18 cellular contexts compared by ENCODE assay signal in the genomic region with DNA sequence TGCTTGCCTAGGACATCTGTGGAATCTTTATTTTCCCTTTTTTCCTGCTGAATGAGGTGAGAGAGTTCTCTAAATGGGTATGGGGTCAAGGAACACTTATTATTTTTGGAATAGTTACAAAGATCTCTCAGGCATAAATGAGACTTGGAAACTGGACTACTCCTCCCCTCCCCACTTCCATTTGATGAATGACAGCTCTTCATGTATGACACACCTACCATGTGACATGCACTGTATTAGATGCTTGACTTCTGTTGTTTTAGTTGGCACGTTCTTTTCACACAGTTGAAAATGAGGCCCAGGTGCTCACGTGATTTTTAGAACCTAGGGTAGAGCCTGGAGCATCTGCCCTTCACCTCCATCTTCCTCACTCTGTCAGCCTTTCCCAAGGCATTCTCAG.
DNase-seq lines count a peak whose midpoint lies in the region; ATAC-seq and TF ChIP-seq lines count a peak whose summit lies in the region.
"Had no signal": no experiment of that assay in that cellular context is flagged by ENCODE, and none has a peak within 500 bp of the region (broad histone marks: within the 10 kb centered on the region; RNA-seq: fewer than 3 reads in every experiment).

No MANE protein-coding gene starts in this region.

- intact Hi-C loops in activated CD4-positive, alpha-beta T cell treated with anti-CD3 and anti-CD28 coated beads for 36 hours (cut with DNase I, micrococcal nuclease), result no loop called here
- intact Hi-C loops in uterus (cut with DNase I; ENCODE audit: low total_unique reads), result loop anchor here (10.0 kb wide), 1 partner anchor 79 kb away; no protein-coding TSS in a partner anchor

- no peak for ATAC-seq in activated CD4-positive, alpha-beta T cell treated with anti-CD3 and anti-CD28 coated beads for 36 hours
- ATAC-seq in stimulated activated naive CD8-positive, alpha-beta T cell treated with anti-CD3 and anti-CD28 coated beads, Interleukin-15, amount 100 ng/mL, for 72 hours, result peak; percentile 20
- no peak for ATAC-seq in stimulated activated naive CD8-positive, alpha-beta T cell treated with anti-CD3 and anti-CD28 coated beads, Interleukin-15, Interleukin-2, amounts not matched to agents 100 U/mL and 50 U/mL, for 24 hours
- no peak for ATAC-seq in stimulated activated naive B cell treated with anti-CD40 and anti-IgM and Interleukin-4, amounts not matched to agents 10 μg/mL and 1 μg/mL and 100 μg/mL, for 72 hours (replicated peaks)
- ATAC-seq: A549, HepG2 had no signal

- no peaks in the 10 kb centered on the region for H3K27me3 ChIP-seq in uterus

- no peaks in the 10 kb centered on the region for H3K36me3 ChIP-seq in uterus

- H3K27ac Mint-ChIP-seq in activated CD4-positive, alpha-beta T cell treated with anti-CD3 and anti-CD28 coated beads, Interleukin-2, amount 10 ng/mL, durations not matched to agents 7 days and 5 days, result peak overlapping the region; percentile 73
- no peak overlapping the region for H3K27ac Mint-ChIP-seq in activated CD4-positive, alpha-beta T cell treated with anti-CD3 and anti-CD28 coated beads for 36 hours
- H3K27ac Mint-ChIP-seq in stimulated activated naive CD8-positive, alpha-beta T cell treated with anti-CD3 and anti-CD28 coated beads, Interleukin-15, amount 100 ng/mL, for 72 hours, result no peak overlapping the region
- H3K27ac Mint-ChIP-seq in stimulated activated naive B cell treated with anti-CD40 and anti-IgM and Interleukin-4, amounts not matched to agents 10 μg/mL and 1 μg/mL and 100 μg/mL, for 72 hours, result peak overlapping the region; percentile 4
- H3K27ac Mint-ChIP-seq: H9 had no signal

- TF ChIP-seq CTCF in uterus (IDR thresholded peaks at IDR 0.05), result no peak

- CTCF ChIA-PET in activated CD4-positive, alpha-beta T cell treated with anti-CD3 and anti-CD28 coated beads, Interleukin-2, amount 10 ng/mL, durations not matched to agents 7 days and 5 days (lab: Charles Lee), result interaction anchor here (1.0 to 1.9 kb wide), 2 partner anchors 8 to 192 kb away, joined by 3 to 6 read pairs; no protein-coding TSS in a partner anchor
- CTCF ChIA-PET in activated CD4-positive, alpha-beta T cell treated with anti-CD3 and anti-CD28 coated beads for 36 hours (lab: Charles Lee), result no interaction called here

- H3K9me3 ChIP-seq in uterus, result no peaks in the 10 kb centered on the region
- H3K9me3 ChIP-seq: A549 had no signal

- peaks cover 2% of the 10 kb centered on the region for H3K9me3 Mint-ChIP-seq in activated CD4-positive, alpha-beta T cell treated with anti-CD3 and anti-CD28 coated beads, Interleukin-2, amount 10 ng/mL, durations not matched to agents 7 days and 5 days
- H3K9me3 Mint-ChIP-seq in activated CD4-positive, alpha-beta T cell treated with anti-CD3 and anti-CD28 coated beads for 36 hours (ENCODE audit: low read depth), result no peaks in the 10 kb centered on the region
- H3K9me3 Mint-ChIP-seq in stimulated activated naive CD8-positive, alpha-beta T cell treated with anti-CD3 and anti-CD28 coated beads, Interleukin-15, amount 100 ng/mL, for 72 hours, result no peaks in the 10 kb centered on the region
- H3K9me3 Mint-ChIP-seq in stimulated activated naive B cell treated with anti-CD40 and anti-IgM and Interleukin-4, amounts not matched to agents 10 μg/mL and 1 μg/mL and 100 μg/mL, for 72 hours, result no peaks in the 10 kb centered on the region
- H3K9me3 Mint-ChIP-seq: H9 had no signal

- TF ChIP-seq POLR2A in uterus (IDR thresholded peaks at IDR 0.05), result no peak

- no peaks in the 10 kb centered on the region for H3K27me3 Mint-ChIP-seq in activated CD4-positive, alpha-beta T cell treated with anti-CD3 and anti-CD28 coated beads, Interleukin-2, amount 10 ng/mL, durations not matched to agents 7 days and 5 days
- no peaks in the 10 kb centered on the region for H3K27me3 Mint-ChIP-seq in activated CD4-positive, alpha-beta T cell treated with anti-CD3 and anti-CD28 coated beads for 36 hours
- H3K27me3 Mint-ChIP-seq in stimulated activated naive CD8-positive, alpha-beta T cell treated with anti-CD3 and anti-CD28 coated beads, Interleukin-15, amount 100 ng/mL, for 72 hours, result no peaks in the 10 kb centered on the region
- no peaks in the 10 kb centered on the region for H3K27me3 Mint-ChIP-seq in stimulated activated naive B cell treated with anti-CD40 and anti-IgM and Interleukin-4, amounts not matched to agents 10 μg/mL and 1 μg/mL and 100 μg/mL, for 72 hours
- H3K27me3 Mint-ChIP-seq: CD4-positive, alpha-beta memory T cell had no signal

- POLR2A ChIA-PET in activated CD4-positive, alpha-beta T cell treated with anti-CD3 and anti-CD28 coated beads, Interleukin-2, amount 10 ng/mL, durations not matched to agents 7 days and 5 days (lab: Charles Lee), result no interaction called here
- POLR2A ChIA-PET in activated CD4-positive, alpha-beta T cell treated with anti-CD3 and anti-CD28 coated beads for 36 hours (lab: Charles Lee), result no interaction called here

- H3K36me3 Mint-ChIP-seq in activated CD4-positive, alpha-beta T cell treated with anti-CD3 and anti-CD28 coated beads, Interleukin-2, amount 10 ng/mL, durations not matched to agents 7 days and 5 days (ENCODE audit: low read depth), result peaks cover 53% of the 10 kb centered on the region
- H3K36me3 Mint-ChIP-seq in activated CD4-positive, alpha-beta T cell treated with anti-CD3 and anti-CD28 coated beads for 36 hours (ENCODE audit: low read depth), result peaks cover 13% of the 10 kb centered on the region
- peaks cover 10 to 19% of the 10 kb centered on the region in 2 donors for H3K36me3 Mint-ChIP-seq in stimulated activated naive B cell treated with anti-CD40 and anti-IgM and Interleukin-4, amounts not matched to agents 10 μg/mL and 1 μg/mL and 100 μg/mL, for 72 hours

- H3K4me3 ChIP-seq in uterus, result no peak overlapping the region
- H3K4me3 ChIP-seq: A549 had no signal

- H3K27ac ChIP-seq in uterus, result no peak overlapping the region
- H3K27ac ChIP-seq: 22Rv1, A549, C4-2B had no signal

- H3K4me1 Mint-ChIP-seq in activated CD4-positive, alpha-beta T cell treated with anti-CD3 and anti-CD28 coated beads, Interleukin-2, amount 10 ng/mL, durations not matched to agents 7 days and 5 days, result peaks cover 42% of the 10 kb centered on the region
- H3K4me1 Mint-ChIP-seq in activated CD4-positive, alpha-beta T cell treated with anti-CD3 and anti-CD28 coated beads for 36 hours, result peaks cover 21% of the 10 kb centered on the region
- H3K4me1 Mint-ChIP-seq in stimulated activated naive CD8-positive, alpha-beta T cell treated with anti-CD3 and anti-CD28 coated beads, Interleukin-15, amount 100 ng/mL, for 72 hours, result peaks cover 24% of the 10 kb centered on the region
- peaks cover 29 to 48% of the 10 kb centered on the region in 2 donors for H3K4me1 Mint-ChIP-seq in stimulated activated naive B cell treated with anti-CD40 and anti-IgM and Interleukin-4, amounts not matched to agents 10 μg/mL and 1 μg/mL and 100 μg/mL, for 72 hours

- no peak overlapping the region for H3K4me3 Mint-ChIP-seq in activated CD4-positive, alpha-beta T cell treated with anti-CD3 and anti-CD28 coated beads, Interleukin-2, amount 10 ng/mL, durations not matched to agents 7 days and 5 days
- no peak overlapping the region for H3K4me3 Mint-ChIP-seq in activated CD4-positive, alpha-beta T cell treated with anti-CD3 and anti-CD28 coated beads for 36 hours
- H3K4me3 Mint-ChIP-seq in stimulated activated naive CD8-positive, alpha-beta T cell treated with anti-CD3 and anti-CD28 coated beads, Interleukin-15, amount 100 ng/mL, for 72 hours, result no peak overlapping the region
- no peak overlapping the region for H3K4me3 Mint-ChIP-seq in stimulated activated naive B cell treated with anti-CD40 and anti-IgM and Interleukin-4, amounts not matched to agents 10 μg/mL and 1 μg/mL and 100 μg/mL, for 72 hours
- H3K4me3 Mint-ChIP-seq: CD4-positive, alpha-beta memory T cell; H9 had no signal

- no peaks in the 10 kb centered on the region for H3K4me1 ChIP-seq in uterus
- H3K4me1 ChIP-seq: A549 had no signal

- DNase-seq in activated CD4-positive, alpha-beta T cell treated with anti-CD3 and anti-CD28 coated beads, Interleukin-2, amount 10 ng/mL, durations not matched to agents 7 days and 5 days, result no peak
- no peak for DNase-seq in activated CD4-positive, alpha-beta T cell treated with anti-CD3 and anti-CD28 coated beads for 36 hours
- DNase-seq in stimulated activated naive CD8-positive, alpha-beta T cell treated with anti-CD3 and anti-CD28 coated beads, Interleukin-15, amount 100 ng/mL, for 72 hours, result no peak
- DNase-seq in stimulated activated naive CD8-positive, alpha-beta T cell treated with anti-CD3 and anti-CD28 coated beads, Interleukin-15, Interleukin-2, amounts not matched to agents 100 U/mL and 50 U/mL, for 24 hours, result no peak
- DNase-seq in dermis microvascular lymphatic vessel endothelial cell (ENCODE audit: low read depth in 2 of 2) (peak; percentile 54 to 69), uterus (no peak), ureter (ENCODE audit: low spot score) (no peak)
- no peak for DNase-seq in stimulated activated naive B cell treated with anti-CD40 and anti-IgM and Interleukin-4, amounts not matched to agents 10 μg/mL and 1 μg/mL and 100 μg/mL, for 72 hours
- DNase-seq: AML-193; CD4-positive, alpha-beta memory T cell; DMS153; DMS79; GDM1; H9 had no signal

Comparison
In these comparisons a context has a peak if more than half of its experiments do, and no peak if none do; other contexts are left out.
1. H3K27ac Mint-ChIP-seq: peak in activated CD4-positive, alpha-beta T cell treated with anti-CD3 and anti-CD28 coated beads, Interleukin-2, amount 10 ng/mL, durations not matched to agents 7 days and 5 days (single experiment) and stimulated activated naive B cell treated with anti-CD40 and anti-IgM and Interleukin-4, amounts not matched to agents 10 μg/mL and 1 μg/mL and 100 μg/mL, for 72 hours (single experiment); none in activated CD4-positive, alpha-beta T cell treated with anti-CD3 and anti-CD28 coated beads for 36 hours (single experiment) and stimulated activated naive CD8-positive, alpha-beta T cell treated with anti-CD3 and anti-CD28 coated beads, Interleukin-15, amount 100 ng/mL, for 72 hours (0 of 2).
2. DNase-seq: peak in dermis microvascular lymphatic vessel endothelial cell (2 of 2); none in activated CD4-positive, alpha-beta T cell treated with anti-CD3 and anti-CD28 coated beads, Interleukin-2, amount 10 ng/mL, durations not matched to agents 7 days and 5 days (single experiment), activated CD4-positive, alpha-beta T cell treated with anti-CD3 and anti-CD28 coated beads for 36 hours (single experiment), stimulated activated naive CD8-positive, alpha-beta T cell treated with anti-CD3 and anti-CD28 coated beads, Interleukin-15, amount 100 ng/mL, for 72 hours (0 of 2), stimulated activated naive CD8-positive, alpha-beta T cell treated with anti-CD3 and anti-CD28 coated beads, Interleukin-15, Interleukin-2, amounts not matched to agents 100 U/mL and 50 U/mL, for 24 hours (single experiment), stimulated activated naive B cell treated with anti-CD40 and anti-IgM and Interleukin-4, amounts not matched to agents 10 μg/mL and 1 μg/mL and 100 μg/mL, for 72 hours (single experiment), uterus (0 of 2) and ureter (single experiment).